1 cellular context compared by ENCODE assay signal in genomic region chr6:31619805-31620585, GRCh38.
TF ChIP-seq lines count a peak whose summit lies in the region.

No MANE protein-coding gene starts in this region.

TF ChIP-seq in K562, 482 proteins besides CTCF, POLR2A, EP300 and RAD21 (continued from another document and continues in another):
- TF ChIP-seq E2F1 (CRISPR knock-in tag; IDR thresholded peaks at IDR 0.05) (peak; percentile 97), MCM5 (IDR thresholded peaks at IDR 0.05; ENCODE audit: low read depth) (no peak), TRIM25 (IDR thresholded peaks at IDR 0.05; ENCODE audit: borderline replicate concordance) (no peak), ZBTB9 (CRISPR knock-in tag; IDR thresholded peaks at IDR 0.05) (peak; percentile 90), SMAD2 (IDR thresholded peaks at IDR 0.05; ENCODE audit: low read depth, low read length) (no peak), ZFP1 (CRISPR knock-in tag; IDR thresholded peaks at IDR 0.05) (no peak; the same call in 1 of the 2 replicates), KAT2B (IDR thresholded peaks at IDR 0.05; ENCODE audit: low read depth, low read length) (no peak), TEAD4 (IDR thresholded peaks at IDR 0.05; ENCODE audit: low read length) (peak; percentile 75), TEAD4 (CRISPR knock-in tag; IDR thresholded peaks at IDR 0.05; ENCODE audit: borderline replicate concordance) (no peak), ZNF197 (CRISPR knock-in tag; IDR thresholded peaks at IDR 0.05; ENCODE audit: low read depth) (no peak), POLR2AphosphoS5 (IDR thresholded peaks at IDR 0.05; ENCODE audit: control insufficient read depth, insufficient read depth, low read depth, low read length) (peak; percentile 82), TSC22D4 (tag; IDR thresholded peaks at IDR 0.05) (no peak), E2F3 (CRISPR knock-in tag; IDR thresholded peaks at IDR 0.05) (peak; percentile 83), ETV1 (tag; conservative IDR thresholded peaks at IDR 0.05; ENCODE audit: low read depth) (no peak; the same call in 1 of the 2 replicates), NR0B1 (IDR thresholded peaks at IDR 0.05; ENCODE audit: partially characterized antibody) (no peak), TAL1 (IDR thresholded peaks at IDR 0.05) (peak; percentile 24; the same call in 1 of the 2 replicates), ETS2 (tag; IDR thresholded peaks at IDR 0.05; ENCODE audit: borderline replicate concordance, poor library complexity, severe bottlenecking) (no peak), DACH1 (IDR thresholded peaks at IDR 0.05; ENCODE audit: partially characterized antibody) (no peak), BRF2 (IDR thresholded peaks at IDR 0.05; ENCODE audit: borderline replicate concordance, insufficient read depth, insufficient read length) (no peak), RHOXF2B (CRISPR knock-in tag; conservative IDR thresholded peaks at IDR 0.05) (peak; percentile 90), SMC3 (conservative IDR thresholded peaks at IDR 0.05; ENCODE audit: insufficient read depth, low read depth, low read length) (no peak), E2F5 (CRISPR knock-in tag; IDR thresholded peaks at IDR 0.05) (0 out of 2 replicates have a peak, but pooled peaks have one; percentile 86), RUNX1 (IDR thresholded peaks at IDR 0.05; ENCODE audit: low read depth) (no peak), THRB (CRISPR knock-in tag; conservative IDR thresholded peaks at IDR 0.05) (peak; percentile 97), TCF7L2 (IDR thresholded peaks at IDR 0.05; ENCODE audit: low read depth, low read length) (no peak), BRF1 (IDR thresholded peaks at IDR 0.05; ENCODE audit: borderline replicate concordance, extremely low read depth, insufficient read length) (no peak), ARID1B (IDR thresholded peaks at IDR 0.05) (peak; percentile 40), PTTG1 (tag; IDR thresholded peaks at IDR 0.05; ENCODE audit: low read depth) (no peak), TAF7 (tag; IDR thresholded peaks at IDR 0.05) (peak; percentile 91), SRSF9 (IDR thresholded peaks at IDR 0.05; ENCODE audit: borderline replicate concordance, low read depth, low read length) (no peak), GTF2A2 (tag; IDR thresholded peaks at IDR 0.05) (no peak), RBM39 (optimal IDR thresholded peaks at IDR 0.05; ENCODE audit: low read depth, low read length) (no peak), ZNF764 (CRISPR knock-in tag; IDR thresholded peaks at IDR 0.05; ENCODE audit: low read depth) (no peak), NR3C1 (CRISPR knock-in tag; IDR thresholded peaks at IDR 0.05) (no peak), ZNF407 (IDR thresholded peaks at IDR 0.05; ENCODE audit: low read depth) (no peak), CXXC5 (CRISPR knock-in tag; IDR thresholded peaks at IDR 0.05) (peak; percentile 98), ZNF699 (CRISPR knock-in tag; IDR thresholded peaks at IDR 0.05; ENCODE audit: insufficient replicate concordance) (no peak), TRIM28 (IDR thresholded peaks at IDR 0.05) (no peak; the same call in 1 of the 2 replicates), CREM (IDR thresholded peaks at IDR 0.05; ENCODE audit: low read depth) (peak; percentile 98), MTF1 (CRISPR knock-in tag; IDR thresholded peaks at IDR 0.05; ENCODE audit: borderline replicate concordance) (no peak), MBD1 (CRISPR knock-in tag; IDR thresholded peaks at IDR 0.05) (no peak), PHB2 (IDR thresholded peaks at IDR 0.05; ENCODE audit: low read depth) (no peak), IRF1 (CRISPR knock-in tag; IDR thresholded peaks at IDR 0.05; ENCODE audit: borderline replicate concordance) (no peak), SMARCE1 (IDR thresholded peaks at IDR 0.05) (peak; percentile 67), XRCC4 (IDR thresholded peaks at IDR 0.05; ENCODE audit: extremely low read depth, insufficient read depth, insufficient read length) (no peak), FOXK2 (conservative IDR thresholded peaks at IDR 0.05 in 1 of 2, IDR thresholded peaks at IDR 0.05 in 1 of 2; ENCODE audit: low read depth in 2 of 2) (peak; percentile 91 to 94), MIER1 (IDR thresholded peaks at IDR 0.05; ENCODE audit: low read depth) (no peak)
